8 cellular contexts compared by ENCODE assay signal in genomic region chr3:17412950-17413530, GRCh38.
A peak's percentile ranks its signal among the peaks of the same experiment; 100 is the strongest.
DNase-seq lines count a peak whose midpoint lies in the region; ATAC-seq and TF ChIP-seq lines count a peak whose summit lies in the region.

No MANE protein-coding gene starts in this region.

- no peak overlapping the region for H3K27ac ChIP-seq in A673 (ENCODE audit: low read depth, low read length, poor library complexity, severe bottlenecking)

- H3K27me3 ChIP-seq in A673 (replicated peaks; ENCODE audit: insufficient read depth, low read depth, low read length, poor library complexity), result no peaks in the 10 kb centered on the region
- H3K27me3 ChIP-seq in HAP-1 (ENCODE audit: low read depth), result no peaks in the 10 kb centered on the region

- H3K27me3 Mint-ChIP-seq in naive thymus-derived CD8-positive, alpha-beta T cell, result no peaks in the 10 kb centered on the region

- CTCF ChIA-PET in A673 (lab: Charles Lee), result no interaction called here

- H3K36me3 ChIP-seq in A673 (ENCODE audit: insufficient read depth, low read length, poor library complexity, severe bottlenecking) (no peaks in the 10 kb centered on the region), HAP-1 (replicated peaks) (no peaks in the 10 kb centered on the region)

- H3K4me3 Mint-ChIP-seq in naive thymus-derived CD8-positive, alpha-beta T cell, result no peak overlapping the region

- intact Hi-C loops in A673 (cut with micrococcal nuclease; ENCODE audit: unreplicated experiment), result loop anchor here (1.0 to 2.0 kb wide), 2 partner anchors 155 to 812 kb away; no protein-coding TSS in a partner anchor

- peak; percentile 79 for TF ChIP-seq CTCF in A673 (conservative IDR thresholded peaks at IDR 0.05; ENCODE audit: low read depth, low read length)
- TF ChIP-seq CTCF in epithelial cell of esophagus (IDR thresholded peaks at IDR 0.05; ENCODE audit: insufficient read depth, low read depth, low read length, missing control alignments), result peak; percentile 83

- peaks cover 0 to 10% (median 4%) of the 10 kb centered on the region in 9 donors for H3K9me3 Mint-ChIP-seq in naive thymus-derived CD8-positive, alpha-beta T cell

- H3K4me3 ChIP-seq in A673 (ENCODE audit: low read depth, low read length, poor library complexity, severe bottlenecking) (no peak overlapping the region), HAP-1 (no peak overlapping the region), epithelial cell of esophagus (ENCODE audit: low read length) (no peak overlapping the region)

- POLR2A ChIA-PET in A673 (lab: Charles Lee; ENCODE audit: low non-redundant PET), result no interaction called here
- POLR2A ChIA-PET in naive thymus-derived CD8-positive, alpha-beta T cell (lab: Charles Lee), result no interaction called here

- peak; percentile 60 for DNase-seq in A673 (ENCODE audit: low spot score)
- DNase-seq in GM03348 (ENCODE audit: low spot score), result peak; percentile 49
- peak; percentile 34 to 71 for DNase-seq in HAP-1 (ENCODE audit: low spot score in 2 of 2)
- peak; percentile 69 for DNase-seq in LoVo (ENCODE audit: low spot score)
- peak; percentile 27 for DNase-seq in SHP77 treated with DMSO at 0.1 percent for 48 hours (lab: John Stamatoyannopoulos, UW)
- peak; percentile 76 for DNase-seq in epithelial cell of esophagus (ENCODE audit: low read depth)
- peak in 6 of 10 donors; percentile 7 to 61 (median 37) for DNase-seq in naive thymus-derived CD8-positive, alpha-beta T cell

- peaks cover 0 to 2% (median 0%) of the 10 kb centered on the region in 4 donors for H3K4me1 Mint-ChIP-seq in naive thymus-derived CD8-positive, alpha-beta T cell

- in situ Hi-C loops in HAP-1 (cut with MboI; ENCODE audit: low sequenced_read_pairs), result no loop called here

- peak in 1 of 2 donors; percentile 45 for ATAC-seq in naive thymus-derived CD8-positive, alpha-beta T cell
- ATAC-seq in GM19455 (IDR thresholded peaks at IDR 0.05; ENCODE audit: unreplicated experiment), result no peak

- no peaks in the 10 kb centered on the region for H3K9me3 ChIP-seq in A673 (ENCODE audit: low read depth, low read length, poor library complexity, severe bottlenecking)
- H3K9me3 ChIP-seq in HAP-1, result no peaks in the 10 kb centered on the region

- H3K4me1 ChIP-seq in A673 (ENCODE audit: insufficient read depth, low read length, poor library complexity, severe bottlenecking), result no peaks in the 10 kb centered on the region
- no peaks in the 10 kb centered on the region for H3K4me1 ChIP-seq in HAP-1

- BruUV-seq in A673 (replicated peaks; lab: Mats Ljungman, UMichigan), result no TSS peak

- H3K36me3 Mint-ChIP-seq in naive thymus-derived CD8-positive, alpha-beta T cell, result peaks cover 0 to 16% (median 12%) of the 10 kb centered on the region in 3 donors

- H3K27ac Mint-ChIP-seq in naive thymus-derived CD8-positive, alpha-beta T cell, result no peak overlapping the region
